10 cellular contexts compared by ENCODE assay signal in genomic region chr3:119033393-119034255, GRCh38. TPM values are rescaled to one million over a fixed set of nuclear protein-coding genes. Genes with fewer than 3 reads are reported as not detected.
A peak's percentile ranks its signal among the peaks of the same experiment; 100 is the strongest.
DNase-seq lines count a peak whose midpoint lies in the region; ATAC-seq, FAIRE-seq and TF ChIP-seq lines count a peak whose summit lies in the region.
"Had no signal": no experiment of that assay in that cellular context is flagged by ENCODE, and none has a peak within 500 bp of the region (broad histone marks: within the 10 kb centered on the region; RNA-seq: fewer than 3 reads in every experiment).

No MANE protein-coding gene starts in this region.

- peak overlapping the region; percentile 86 for H2AFZ ChIP-seq in parathyroid adenoma

- peak overlapping the region; percentile 87 for H3K4me2 ChIP-seq in parathyroid adenoma (ENCODE audit: low read length)

- no peak overlapping the region for H3K27ac Mint-ChIP-seq in Calu3 (ENCODE audit: unreplicated experiment)

- H3K27ac ChIP-seq in Peyer's patch (no peak overlapping the region), esophagus squamous epithelium (peak overlapping the region in 2 of 4 donors; percentile 57 to 65), parathyroid adenoma (peak overlapping the region; percentile 53)

- peaks cover 18% of the 10 kb centered on the region for H3K36me3 Mint-ChIP-seq in Calu3 (ENCODE audit: insufficient read depth, unreplicated experiment)

- H3K9me3 ChIP-seq in Peyer's patch: no peaks in the 10 kb centered on the region
- no peaks in the 10 kb centered on the region for H3K9me3 ChIP-seq in esophagus squamous epithelium
- no peaks in the 10 kb centered on the region for H3K9me3 ChIP-seq in parathyroid adenoma (ENCODE audit: control insufficient read depth, low read length)

- peak overlapping the region in 3 of 4 donors; percentile 59 to 63 (median 62) for H3K4me3 ChIP-seq in Peyer's patch
- peak overlapping the region; percentile 41 to 72 (median 63) for H3K4me3 ChIP-seq in esophagus squamous epithelium
- peak overlapping the region; percentile 66 for H3K4me3 ChIP-seq in parathyroid adenoma (ENCODE audit: low read depth, low read length)

- peaks cover 0 to 14% (median 2%) of the 10 kb centered on the region in 4 donors for H3K4me1 ChIP-seq in Peyer's patch
- peaks cover 6 to 17% (median 7%) of the 10 kb centered on the region in 3 donors for H3K4me1 ChIP-seq in esophagus squamous epithelium
- no peaks in the 10 kb centered on the region for H3K4me1 ChIP-seq in parathyroid adenoma

- peaks cover 13% of the 10 kb centered on the region for H3K27me3 Mint-ChIP-seq in Calu3 (ENCODE audit: unreplicated experiment)

- H3K4me3 Mint-ChIP-seq in Calu3 (ENCODE audit: low read depth, unreplicated experiment): peak overlapping the region; percentile 79

- TF ChIP-seq POLR2A in Peyer's patch (IDR thresholded peaks at IDR 0.05) (no peak), esophagus squamous epithelium (IDR thresholded peaks at IDR 0.05) (no peak), GM12892 (IDR thresholded peaks at IDR 0.05; ENCODE audit: low read depth, low read length) (no peak)

- FAIRE-seq in GM12892 (lab: Jason Lieb, UNC): no peak

- TF ChIP-seq CTCF in Calu3 (IDR thresholded peaks at IDR 0.05; ENCODE audit: unreplicated experiment) (no peak), Peyer's patch (IDR thresholded peaks at IDR 0.05) (no peak), esophagus squamous epithelium (IDR thresholded peaks at IDR 0.05) (no peak), parathyroid adenoma (IDR thresholded peaks at IDR 0.05) (no peak)

- intact Hi-C loops in Calu3 (cut with micrococcal nuclease; ENCODE audit: unreplicated experiment) (loop anchor here (5.0 kb wide), 1 partner anchor 64 kb away; no protein-coding TSS in a partner anchor), esophagus squamous epithelium (cut with DNase I) (no loop called here)

- no peaks in the 10 kb centered on the region for H3K79me2 ChIP-seq in parathyroid adenoma

- H3K27me3 ChIP-seq in Peyer's patch (peaks cover 0 to 4% of the 10 kb centered on the region in 2 donors), esophagus squamous epithelium (peaks cover 0 to 65% (median 0%) of the 10 kb centered on the region in 4 donors), parathyroid adenoma (ENCODE audit: control insufficient read depth, insufficient read depth, low read length) (no peaks in the 10 kb centered on the region)

- no peaks in the 10 kb centered on the region for H3K9me3 Mint-ChIP-seq in Calu3 (ENCODE audit: low read depth, unreplicated experiment)

- peaks cover 8% of the 10 kb centered on the region for H3K4me1 Mint-ChIP-seq in Calu3 (ENCODE audit: low read depth, unreplicated experiment)

- CTCF ChIA-PET in Calu3 (lab: Charles Lee): interaction anchor here (1.0 to 4.8 kb wide), 3 partner anchors 150 to 208 kb away, joined by 3 to 76 read pairs (median 4); no protein-coding TSS in a partner anchor

- no peak for ATAC-seq in GM21360 (IDR thresholded peaks at IDR 0.05; ENCODE audit: unreplicated experiment)

- BruUV-seq in Calu3 (replicated peaks; lab: Mats Ljungman, UMichigan): no TSS peak

- 47 to 48% methylated on average over 13 to 14 of the region's 14 CpGs for WGBS in esophagus squamous epithelium, 2 donors

- H3K36me3 ChIP-seq in Peyer's patch (no peaks in the 10 kb centered on the region), esophagus squamous epithelium (no peaks in the 10 kb centered on the region), parathyroid adenoma (ENCODE audit: control insufficient read depth, insufficient read depth, low read length) (no peaks in the 10 kb centered on the region)

- no peak for DNase-seq in Calu3
- DNase-seq in Peyer's patch: no peak
- DNase-seq in esophagus squamous epithelium (lab: John Stamatoyannopoulos, UW): no peak
- DNase-seq in GM12892 (ENCODE audit: insufficient read length): no peak
- no peak for DNase-seq in OCI-M1 (lab: John Stamatoyannopoulos, UW)
- DNase-seq in GDM1 (lab: John Stamatoyannopoulos, UW): no peak
- DNase-seq: cerebellar nuclear complex, SIG-M5 had no signal

- no peak overlapping the region for H3K9ac ChIP-seq in parathyroid adenoma

RNA-seq across cellular contexts. Expression of gene IGSF11, which starts 1.0 kb away (rescaled TPM):
- total RNA-seq in Calu3 (2022): 0.45 and 0.56 TPM in 2 replicates
- 1 to 10 TPM in 1 of 4 donors, under 1 TPM in 1, not detected in 2; 0.67 to 3.0 TPM for total RNA-seq in Peyer's patch
- total RNA-seq in esophagus squamous epithelium: 1 to 10 TPM in 1 of 4 donors, under 1 TPM in 3; 0.09 to 8.8 (median 0.47) TPM
- polyA plus RNA-seq in GM12892 (2012; ENCODE audit: missing spikeins): not detected
